18 cellular contexts compared by ENCODE assay signal in genomic region chr14:47485421-47485820, GRCh38.
DNase-seq lines count a peak whose midpoint lies in the region; ATAC-seq, FAIRE-seq and TF ChIP-seq lines count a peak whose summit lies in the region.
"Had no signal": no experiment of that assay in that cellular context is flagged by ENCODE, and none has a peak within 500 bp of the region (broad histone marks: within the 10 kb centered on the region; RNA-seq: fewer than 3 reads in every experiment).

No MANE protein-coding gene starts in this region.

- DNase-seq in GM23338 (ENCODE audit: low spot score) = peak; percentile 61
- no peak for DNase-seq in H1 (ENCODE audit: low read depth in 1 of 2, low spot score in 2 of 2)
- DNase-seq in iPS DF 6.9 (ENCODE audit: low read depth, low spot score) = peak; percentile 4
- DNase-seq in NCI-H82 treated with DMSO at 0.1 percent for 48 hours (lab: John Stamatoyannopoulos, UW; ENCODE audit: unreplicated experiment) = no peak
- DNase-seq in stimulated activated naive CD4-positive, alpha-beta T cell (lab: John Stamatoyannopoulos, UW) = no peak
- no peak for DNase-seq in CD4-positive, alpha-beta T cell
- DNase-seq: ACHN; BE2C; C1 segment of cervical spinal cord; Caco-2; CD4-positive, CD25-positive, alpha-beta regulatory T cell; GDM1; GOT3 had no signal

- peak; percentile 55 for ATAC-seq in GM23338
- ATAC-seq in CD4-positive, alpha-beta T cell (ENCODE audit: poor library complexity) = no peak

- CTCF ChIA-PET in H1 (lab: Charles Lee; ENCODE audit: partially characterized antibody) = no interaction called here
- CTCF ChIA-PET in CD4-positive, alpha-beta T cell (lab: Charles Lee) = no interaction called here

- H4K91ac ChIP-seq in H1 (replicated peaks; ENCODE audit: insufficient read length, low read length) = no peak overlapping the region

- peaks cover 6% of the 10 kb centered on the region; the same call in 2 of the 3 replicates for H3K4me1 Mint-ChIP-seq in GM23338
- no peaks in the 10 kb centered on the region for H3K4me1 Mint-ChIP-seq in CD4-positive, alpha-beta T cell (ENCODE audit: low read depth)
- H3K4me1 Mint-ChIP-seq: CD4-positive, CD25-positive, alpha-beta regulatory T cell had no signal

- 97% methylated on average over 2 of the region's 2 CpGs; no CpG with 5 or more reads in 1 of the 2 experiments for WGBS in H1 (ENCODE audit: extremely low coverage in 1 of 2, insufficient coverage in 1 of 2, insufficient read length in 1 of 2, insufficient replicate concordance in 2 of 2, low coverage in 1 of 2, low lambda C conversion rate in 2 of 2, missing lambda C conversion rate in 1 of 2), 2 experiments
- no CpG with 5 or more reads among the region's 2 CpGs for WGBS in iPS DF 6.9 (ENCODE audit: insufficient coverage, insufficient read length)

- H3K36me3 ChIP-seq in GM23338 (ENCODE audit: insufficient read depth) (no peaks in the 10 kb centered on the region), H1 (ENCODE audit: control insufficient read depth in 2 of 4, insufficient read depth in 4 of 4, low read length in 3 of 4) (no peaks in the 10 kb centered on the region; a peak in 1 of 8 replicates), iPS DF 6.9 (ENCODE audit: control insufficient read depth, insufficient read depth, low read length) (no peaks in the 10 kb centered on the region)
- H3K36me3 ChIP-seq: BE2C, HAP-1 had no signal

- H3K27me3 Mint-ChIP-seq in GM23338 (ENCODE audit: insufficient read depth, low read depth, poor library complexity) = no peaks in the 10 kb centered on the region
- H3K27me3 Mint-ChIP-seq in CD4-positive, alpha-beta T cell = no peaks in the 10 kb centered on the region
- H3K27me3 Mint-ChIP-seq: CD4-positive, CD25-positive, alpha-beta regulatory T cell had no signal

- H2BK15ac ChIP-seq in H1 (ENCODE audit: low read length) = no peak overlapping the region

- no peak overlapping the region for H3K14ac ChIP-seq in H1 (ENCODE audit: insufficient read length)

- no peak overlapping the region for H3K23ac ChIP-seq in H1 (ENCODE audit: insufficient read length)

- H3K4ac ChIP-seq in H1 (replicated peaks; ENCODE audit: insufficient read length, low read depth, low read length) = no peak overlapping the region

- no peak overlapping the region for H2BK20ac ChIP-seq in H1 (ENCODE audit: low read length)

- H3K4me2 ChIP-seq in GM23338 = no peak overlapping the region
- no peak overlapping the region for H3K4me2 ChIP-seq in H1 (ENCODE audit: insufficient read depth in 1 of 2, low read depth in 2 of 2, low read length in 2 of 2)

- H3K9ac ChIP-seq in H1 (replicated peaks in 1 of 4; ENCODE audit: extremely low read depth in 1 of 4, low read depth in 3 of 4, low read length in 3 of 4) = no peak overlapping the region

- H2BK5ac ChIP-seq in H1 (ENCODE audit: low read depth, low read length) = peak overlapping the region; percentile 36; the same call in 1 of the 2 replicates

- H2BK120ac ChIP-seq in H1 (replicated peaks; ENCODE audit: low read depth, low read length) = no peak overlapping the region

- no peaks in the 10 kb centered on the region for H3K4me1 ChIP-seq in GM23338 (ENCODE audit: insufficient read depth)
- H3K4me1 ChIP-seq in H1 (replicated peaks in 1 of 4; ENCODE audit: control insufficient read depth in 3 of 4, insufficient read depth in 4 of 4, low read length in 3 of 4) = no peaks in the 10 kb centered on the region; a peak in 1 of 7 replicates
- no peaks in the 10 kb centered on the region for H3K4me1 ChIP-seq in iPS DF 6.9 (ENCODE audit: control insufficient read depth, insufficient read depth, low read length)
- H3K4me1 ChIP-seq: BE2C, Caco-2, HAP-1 had no signal

- H3K9me2 ChIP-seq in GM23338 (ENCODE audit: insufficient read depth) = peaks cover 6% of the 10 kb centered on the region; the same call in 1 of the 2 replicates

- H3K27ac Mint-ChIP-seq in GM23338 = no peak overlapping the region
- no peak overlapping the region for H3K27ac Mint-ChIP-seq in CD4-positive, alpha-beta T cell
- H3K27ac Mint-ChIP-seq: CD4-positive, CD25-positive, alpha-beta regulatory T cell had no signal

- FAIRE-seq in H1 (lab: Jason Lieb, UNC) = no peak
- FAIRE-seq: D721Med, GM12892, GM18507 had no signal

- H3K27ac ChIP-seq in GM23338 (ENCODE audit: low read depth) = no peak overlapping the region
- no peak overlapping the region for H3K27ac ChIP-seq in H1 (ENCODE audit: low read depth, low read length)
- no peak overlapping the region for H3K27ac ChIP-seq in iPS DF 6.9 (ENCODE audit: low read length)
- no peak overlapping the region for H3K27ac ChIP-seq in CD4-positive, alpha-beta T cell (ENCODE audit: low read depth, low read length)
- H3K27ac ChIP-seq: HL-60 had no signal

- H3K4me3 ChIP-seq in GM23338 (no peak overlapping the region), H1 (ENCODE audit: extremely low read depth in 1 of 4, insufficient read depth in 2 of 4, low read depth in 3 of 4, low read length in 4 of 4) (no peak overlapping the region), iPS DF 6.9 (ENCODE audit: low read length) (no peak overlapping the region)
- H3K4me3 ChIP-seq: HAP-1 had no signal

- TF ChIP-seq EP300 in H1 (IDR thresholded peaks at IDR 0.05; ENCODE audit: borderline replicate concordance in 1 of 2, low read depth in 2 of 2, low read length in 2 of 2) = no peak

- H4K8ac ChIP-seq in H1 (ENCODE audit: extremely low read depth, insufficient read depth, low read length) = no peak overlapping the region

- POLR2A ChIA-PET in H1 (lab: Charles Lee; ENCODE audit: partially characterized antibody) = interaction anchor here (0.6 kb wide), 1 partner anchor 21 kb away, joined by 3 read pairs; no protein-coding TSS in a partner anchor
- POLR2A ChIA-PET in CD4-positive, alpha-beta T cell (lab: Charles Lee) = no interaction called here

- H2AFZ ChIP-seq in GM23338 (peak overlapping the region; percentile 60; the same call in 1 of the 2 replicates), H1 (ENCODE audit: low read length) (peak overlapping the region; percentile 29; the same call in 1 of the 2 replicates)

- no peak overlapping the region for H3K4me3 Mint-ChIP-seq in GM23338
- no peak overlapping the region for H3K4me3 Mint-ChIP-seq in CD4-positive, alpha-beta T cell
- H3K4me3 Mint-ChIP-seq: CD4-positive, CD25-positive, alpha-beta regulatory T cell had no signal

- TF ChIP-seq RAD21 in H1 (IDR thresholded peaks at IDR 0.05 in 1 of 2, conservative IDR thresholded peaks at IDR 0.05 in 1 of 2; ENCODE audit: low read depth in 2 of 2, low read length in 2 of 2) = no peak

- H3K18ac ChIP-seq in H1 (ENCODE audit: extremely low read depth, low read length) = no peak overlapping the region

- TF ChIP-seq POLR2A in H1 (IDR thresholded peaks at IDR 0.05; ENCODE audit: control extremely low read depth in 1 of 2, low read depth in 2 of 2, low read length in 2 of 2) = no peak

- no peak for TF ChIP-seq CTCF in GM23338 (conservative IDR thresholded peaks at IDR 0.05; ENCODE audit: low read depth in 2 of 2)
- no peak for TF ChIP-seq CTCF in H1 (IDR thresholded peaks at IDR 0.05; ENCODE audit: control extremely low read depth in 1 of 3, insufficient read depth in 1 of 3, low read depth in 1 of 3, low read length in 3 of 3)
- no peak for TF ChIP-seq CTCF in CD4-positive, alpha-beta T cell (IDR thresholded peaks at IDR 0.05)

- H3K36me3 Mint-ChIP-seq in GM23338 (ENCODE audit: low read depth) = peaks cover 11% of the 10 kb centered on the region; the same call in 1 of the 3 replicates
- H3K36me3 Mint-ChIP-seq in CD4-positive, alpha-beta T cell (ENCODE audit: low read depth) = no peaks in the 10 kb centered on the region
- H3K36me3 Mint-ChIP-seq: CD4-positive, CD25-positive, alpha-beta regulatory T cell had no signal

- H3K9me3 Mint-ChIP-seq in GM23338 = peaks cover 17% of the 10 kb centered on the region
- no peaks in the 10 kb centered on the region for H3K9me3 Mint-ChIP-seq in CD4-positive, alpha-beta T cell

- no peaks in the 10 kb centered on the region for H3K27me3 ChIP-seq in GM23338 (ENCODE audit: insufficient read depth)
- H3K27me3 ChIP-seq in H1 (replicated peaks in 1 of 4; ENCODE audit: control insufficient read depth in 3 of 4, extremely low read depth in 1 of 4, insufficient read depth in 3 of 4, low read length in 3 of 4) = no peaks in the 10 kb centered on the region
- no peaks in the 10 kb centered on the region for H3K27me3 ChIP-seq in iPS DF 6.9 (ENCODE audit: control insufficient read depth, insufficient read depth, low read length)
- no peaks in the 10 kb centered on the region for H3K27me3 ChIP-seq in CD4-positive, alpha-beta T cell (ENCODE audit: control insufficient read depth, insufficient read depth, low read length)
- H3K27me3 ChIP-seq: BE2C had no signal

- H3K79me1 ChIP-seq in H1 (ENCODE audit: low read depth, low read length) = no peaks in the 10 kb centered on the region

- intact Hi-C loops in CD4-positive, alpha-beta T cell (cut with DNase I, micrococcal nuclease) = no loop called here

- H3F3A ChIP-seq in GM23338 (replicated peaks; ENCODE audit: low read depth) = no peaks in the 10 kb centered on the region

- H4K5ac ChIP-seq in H1 (ENCODE audit: insufficient read length, low read depth, low read length) = no peak overlapping the region

- no peak overlapping the region for H2AK5ac ChIP-seq in H1 (ENCODE audit: low read depth, low read length)

- no peak overlapping the region for H3K56ac ChIP-seq in H1 (replicated peaks; ENCODE audit: insufficient read length, low read depth, low read length)

- H4K20me1 ChIP-seq in GM23338 (replicated peaks; ENCODE audit: insufficient read depth) (no peaks in the 10 kb centered on the region), H1 (replicated peaks in 1 of 2; ENCODE audit: control insufficient read depth in 1 of 2, insufficient read depth in 2 of 2, low read length in 2 of 2) (no peaks in the 10 kb centered on the region)

- H3K9me3 ChIP-seq in H1 (ENCODE audit: insufficient read depth in 2 of 2, low read depth in 1 of 2, low read length in 1 of 2) = peaks cover 0 to 6% of the 10 kb centered on the region in 2 experiments; a peak in 1 of 4 replicates
- no peaks in the 10 kb centered on the region for H3K9me3 ChIP-seq in iPS DF 6.9 (ENCODE audit: control insufficient read depth, insufficient read depth, low read length)
- no peaks in the 10 kb centered on the region for H3K9me3 ChIP-seq in CD4-positive, alpha-beta T cell (ENCODE audit: control insufficient read depth, low read length)
- H3K9me3 ChIP-seq: BE2C, Caco-2 had no signal

- H3K23me2 ChIP-seq in H1 (ENCODE audit: low read depth, low read length) = no peaks in the 10 kb centered on the region

- no peak overlapping the region for H2BK12ac ChIP-seq in H1 (ENCODE audit: low read depth, low read length)

- H3K79me2 ChIP-seq in GM23338 (replicated peaks; ENCODE audit: insufficient read depth) (no peaks in the 10 kb centered on the region), H1 (ENCODE audit: control insufficient read depth in 1 of 2, insufficient read depth in 2 of 2, low read length in 2 of 2) (no peaks in the 10 kb centered on the region)

TF ChIP-seq in GM23338, 12 proteins besides CTCF, POLR2A, EP300 and RAD21 (continues in another document):
- no peak for TF ChIP-seq POLR2AphosphoS5 (IDR thresholded peaks at IDR 0.05; ENCODE audit: low read depth)
- TF ChIP-seq JUNB (IDR thresholded peaks at IDR 0.05; ENCODE audit: unreplicated experiment) = no peak
- no peak for TF ChIP-seq ZNF331 (CRISPR knock-in tag; IDR thresholded peaks at IDR 0.05; ENCODE audit: low read depth)

TF ChIP-seq in H1, 55 proteins besides CTCF, POLR2A, EP300 and RAD21 (continues in another document):
- no peak for TF ChIP-seq HDAC2 (IDR thresholded peaks at IDR 0.05; ENCODE audit: borderline replicate concordance in 1 of 2, low read depth in 2 of 2, low read length in 2 of 2)
- TF ChIP-seq EGR1 (IDR thresholded peaks at IDR 0.05; ENCODE audit: borderline replicate concordance, low read depth, low read length) = no peak

Comparison
In these comparisons a context has a peak if more than half of its experiments do, and no peak if none do; other contexts are left out.
1. DNase-seq: peak in GM23338 (single experiment) and iPS DF 6.9 (single experiment); none in H1 (0 of 2), NCI-H82 treated with DMSO at 0.1 percent for 48 hours (single experiment), stimulated activated naive CD4-positive, alpha-beta T cell (0 of 6) and CD4-positive, alpha-beta T cell (0 of 10).